ENCODE assay signal across 3 cellular contexts in genomic region chr19:32696771-32697170, GRCh38. TPM values are rescaled to one million over a fixed set of nuclear protein-coding genes. Genes with fewer than 3 reads are reported as not detected.
"Had no signal": no experiment of that assay in that cellular context is flagged by ENCODE, and none has a peak within 500 bp of the region (broad histone marks: within the 10 kb centered on the region; RNA-seq: fewer than 3 reads in every experiment).

No MANE protein-coding gene starts in this region.

RNA-seq across cellular contexts. Expression of gene TDRD12, which starts 22.8 kb away (rescaled TPM):
- total RNA-seq: left ventricle myocardium superior, upper lobe of right lung had no signal
- polyA plus RNA-seq: fibroblast of lung had no signal
